ENCODE assay signal across 9 cellular contexts in genomic region chr9:27033815-27034403, GRCh38. TPM values are rescaled to one million over a fixed set of nuclear protein-coding genes. Genes with fewer than 3 reads are reported as not detected.
DNase-seq lines count a peak whose midpoint lies in the region; ATAC-seq and TF ChIP-seq lines count a peak whose summit lies in the region.
"Had no signal": no experiment of that assay in that cellular context is flagged by ENCODE, and none has a peak within 500 bp of the region (broad histone marks: within the 10 kb centered on the region; RNA-seq: fewer than 3 reads in every experiment).

No MANE protein-coding gene starts in this region.

- H3K4me3 Mint-ChIP-seq in CD8-positive, alpha-beta memory T cell = no peak overlapping the region

- no peaks in the 10 kb centered on the region for H3K4me1 ChIP-seq in CD8-positive, alpha-beta memory T cell (ENCODE audit: insufficient read depth, low read length)
- H3K4me1 ChIP-seq in neuronal stem cell (ENCODE audit: control insufficient read depth in 2 of 2, insufficient read depth in 1 of 2, low read depth in 1 of 2, low read length in 2 of 2) (no peaks in the 10 kb centered on the region), vagina (no peaks in the 10 kb centered on the region)

- H2AFZ ChIP-seq in neuronal stem cell (ENCODE audit: low read length) = no peak overlapping the region

- H3K27ac Mint-ChIP-seq in CD8-positive, alpha-beta memory T cell = no peak overlapping the region

- no peak overlapping the region for H3K4me2 ChIP-seq in neuronal stem cell (ENCODE audit: insufficient read depth, low read length, poor library complexity, severe bottlenecking)

- no peak overlapping the region for H3K4ac ChIP-seq in neuronal stem cell (ENCODE audit: low read length)

- no peak overlapping the region for H2AK5ac ChIP-seq in neuronal stem cell (ENCODE audit: low read depth, low read length)

- H3K27me3 Mint-ChIP-seq in CD8-positive, alpha-beta memory T cell = no peaks in the 10 kb centered on the region

- POLR2A ChIA-PET in CD8-positive, alpha-beta memory T cell (lab: Charles Lee) = no interaction called here

- CTCF ChIA-PET in CD8-positive, alpha-beta memory T cell (lab: Charles Lee) = interaction anchor here (1.0 kb wide), 1 partner anchor 15 kb away, joined by 3 read pairs; no protein-coding TSS in a partner anchor

- no peak overlapping the region for H3K4me3 ChIP-seq in CD8-positive, alpha-beta memory T cell (ENCODE audit: low read length)
- H3K4me3 ChIP-seq in fibroblast of mammary gland (ENCODE audit: control insufficient read depth, low read depth, low read length) (no peak overlapping the region), neuronal stem cell (ENCODE audit: low read length in 2 of 2) (no peak overlapping the region), vagina (no peak overlapping the region)

- H4K91ac ChIP-seq in neuronal stem cell (ENCODE audit: low read depth, low read length, poor library complexity) = no peak overlapping the region

- TF ChIP-seq POLR2A in vagina (IDR thresholded peaks at IDR 0.05) = no peak

- no peak overlapping the region for H4K8ac ChIP-seq in neuronal stem cell (ENCODE audit: low read depth, low read length)

- no peak overlapping the region for H3K9ac ChIP-seq in neuronal stem cell (ENCODE audit: low read depth, low read length, poor library complexity)

- intact Hi-C loops in vagina (cut with DNase I) = no loop called here

- H3K18ac ChIP-seq in neuronal stem cell (ENCODE audit: low read length) = no peak overlapping the region

- no CpG with 5 or more reads among the region's 4 CpGs for WGBS in neuronal stem cell (ENCODE audit: extremely low coverage in 2 of 2, insufficient read length in 2 of 2, insufficient replicate concordance in 1 of 2), 2 donors

- H3K9me3 ChIP-seq in CD8-positive, alpha-beta memory T cell (ENCODE audit: low read length) = no peaks in the 10 kb centered on the region
- no peaks in the 10 kb centered on the region for H3K9me3 ChIP-seq in neuronal stem cell (replicated peaks in 1 of 2; ENCODE audit: control insufficient read depth in 2 of 2, insufficient read depth in 1 of 2, low read depth in 1 of 2, low read length in 2 of 2)
- H3K9me3 ChIP-seq in vagina = no peaks in the 10 kb centered on the region

- TF ChIP-seq CTCF in fibroblast of mammary gland (conservative IDR thresholded peaks at IDR 0.05; ENCODE audit: control insufficient read depth, insufficient read depth, low read depth, low read length) = peak; percentile 84
- peak; percentile 54 to 70 (median 54) for TF ChIP-seq CTCF in vagina (IDR thresholded peaks at IDR 0.05)

- no peak overlapping the region for H2BK5ac ChIP-seq in neuronal stem cell (ENCODE audit: low read length)

- ATAC-seq in GM18907 (IDR thresholded peaks at IDR 0.05; ENCODE audit: unreplicated experiment) (peak; percentile 83), HG03103 (IDR thresholded peaks at IDR 0.05; ENCODE audit: low read depth, unreplicated experiment) (peak; percentile 84)

- DNase-seq in CD8-positive, alpha-beta memory T cell = peak in 3 of 5 donors; percentile 6 to 12 (median 9)
- DNase-seq in NCI-H526 treated with DMSO at 0.1 percent for 48 hours (lab: John Stamatoyannopoulos, UW) (peak; percentile 35), fibroblast of mammary gland (ENCODE audit: low read depth) (peak; percentile 57), neuronal stem cell (ENCODE audit: low spot score) (peak; percentile 24), vagina (ENCODE audit: extremely low spot score in 2 of 2) (no peak)
- DNase-seq in activated CD8-positive, alpha-beta memory T cell treated with anti-CD3 and anti-CD28 coated beads, Interleukin-2, amount 50 U/mL, for 4 hours = peak; percentile 44

- H3K14ac ChIP-seq in neuronal stem cell (ENCODE audit: low read length) = no peak overlapping the region

- no peak overlapping the region for H2BK120ac ChIP-seq in neuronal stem cell (ENCODE audit: low read depth, low read length)

- H3K9me3 Mint-ChIP-seq in CD8-positive, alpha-beta memory T cell = no peaks in the 10 kb centered on the region

- H3K36me3 ChIP-seq in CD8-positive, alpha-beta memory T cell (ENCODE audit: insufficient read depth, low read length) = no peaks in the 10 kb centered on the region
- H3K36me3 ChIP-seq in neuronal stem cell (replicated peaks in 1 of 2; ENCODE audit: control insufficient read depth in 2 of 2, insufficient read depth in 2 of 2, low read length in 2 of 2) (peaks cover 2 to 9% of the 10 kb centered on the region in 2 donors), vagina (no peaks in the 10 kb centered on the region)

- H3K36me3 Mint-ChIP-seq in CD8-positive, alpha-beta memory T cell = peaks cover 4 to 15% (median 9%) of the 10 kb centered on the region in 3 donors

- no peaks in the 10 kb centered on the region for H3K79me1 ChIP-seq in neuronal stem cell (ENCODE audit: low read depth, low read length)

- H3K27me3 ChIP-seq in CD8-positive, alpha-beta memory T cell (ENCODE audit: insufficient read depth, low read length, poor library complexity, severe bottlenecking) = no peaks in the 10 kb centered on the region
- H3K27me3 ChIP-seq in neuronal stem cell (ENCODE audit: control insufficient read depth in 3 of 3, insufficient read depth in 3 of 3, low read depth in 1 of 3, low read length in 3 of 3) (no peaks in the 10 kb centered on the region), vagina (no peaks in the 10 kb centered on the region)

- no peak overlapping the region for H3K23ac ChIP-seq in neuronal stem cell (ENCODE audit: low read depth, low read length, poor library complexity)

- no peak overlapping the region for H2BK12ac ChIP-seq in neuronal stem cell (ENCODE audit: low read length)

- no peak overlapping the region for H2BK15ac ChIP-seq in neuronal stem cell (ENCODE audit: low read length)

- no peak overlapping the region for H3K27ac ChIP-seq in CD8-positive, alpha-beta memory T cell (ENCODE audit: low read depth, low read length)
- H3K27ac ChIP-seq in neuronal stem cell (replicated peaks; ENCODE audit: low read length) = no peak overlapping the region
- H3K27ac ChIP-seq in vagina = no peak overlapping the region

- no peaks in the 10 kb centered on the region for H3K4me1 Mint-ChIP-seq in CD8-positive, alpha-beta memory T cell

RNA-seq across cellular contexts. Expression of gene LRRC19, which starts 28.4 kb away (rescaled TPM):
- total RNA-seq in CD8-positive, alpha-beta memory T cell = not detected
- 0.10 TPM for polyA plus RNA-seq in CD8-positive, alpha-beta memory T cell
- not detected for polyA plus RNA-seq in neuronal stem cell (2013, experiment 1 of 2)
- not detected for polyA plus RNA-seq in neuronal stem cell (2013, experiment 2 of 2)
- not detected for total RNA-seq in vagina
- total RNA-seq: activated CD8-positive, alpha-beta memory T cell treated with anti-CD3 and anti-CD28 coated beads for 36 hours had no signal

Comparison
In these comparisons a context has a peak if more than half of its experiments do, and no peak if none do; other contexts are left out.
1. DNase-seq: peak in CD8-positive, alpha-beta memory T cell (3 of 5), NCI-H526 treated with DMSO at 0.1 percent for 48 hours (single experiment), activated CD8-positive, alpha-beta memory T cell treated with anti-CD3 and anti-CD28 coated beads, Interleukin-2, amount 50 U/mL, for 4 hours (single experiment), fibroblast of mammary gland (single experiment) and neuronal stem cell (single experiment); none in vagina (0 of 2).